ENCODE assay signal across 28 cellular contexts in genomic region chr13:38490657-38491056, GRCh38.
"Had no signal": no experiment of that assay in that cellular context is flagged by ENCODE, and none has a peak within 500 bp of the region (broad histone marks: within the 10 kb centered on the region; RNA-seq: fewer than 3 reads in every experiment).

No MANE protein-coding gene starts in this region.

- DNase-seq: colonic mucosa; cortex of kidney; dermis blood vessel endothelial cell; dorsolateral prefrontal cortex; effector CD4-positive, alpha-beta T cell; effector CD8-positive, alpha-beta T cell; effector memory CD4-positive, alpha-beta T cell; effector memory CD8-positive, alpha-beta T cell; endodermal cell; erythroblast; esophagus squamous epithelium; foreskin fibroblast; foreskin keratinocyte; foreskin melanocyte; gastrocnemius medialis; glutamatergic neuron; head of caudate nucleus; heart left ventricle; heart right ventricle had no signal

- H3K4me1 ChIP-seq: colonic mucosa, esophagus muscularis mucosa, esophagus squamous epithelium, foreskin keratinocyte, gastrocnemius medialis, gastroesophageal sphincter, heart left ventricle, heart right ventricle had no signal

- H3K27ac ChIP-seq: colonic mucosa, coronary artery, dorsolateral prefrontal cortex, epithelial cell of prostate, esophagus muscularis mucosa, esophagus squamous epithelium, foreskin keratinocyte, gastrocnemius medialis, gastroesophageal sphincter, heart left ventricle, heart right ventricle, hepatocyte had no signal

- H3K9me3 ChIP-seq: colonic mucosa, esophagus muscularis mucosa, esophagus squamous epithelium, gastrocnemius medialis, gastroesophageal sphincter, heart left ventricle had no signal

- H2AFZ ChIP-seq: hepatocyte had no signal

- H3K4me2 ChIP-seq: hepatocyte had no signal

- H3K27me3 ChIP-seq: colonic mucosa, esophagus muscularis mucosa, esophagus squamous epithelium, foreskin keratinocyte, gastrocnemius medialis, gastroesophageal sphincter, heart left ventricle, heart right ventricle, hepatocyte had no signal

- FAIRE-seq: endometrium, endothelial cell of umbilical vein, frontal cortex had no signal

- H3K4me3 ChIP-seq: colonic mucosa, coronary artery, dorsolateral prefrontal cortex, esophagus muscularis mucosa, esophagus squamous epithelium, gastrocnemius medialis, gastroesophageal sphincter, heart left ventricle, heart right ventricle, hepatocyte had no signal

- H3K36me3 ChIP-seq: colonic mucosa, esophagus muscularis mucosa, esophagus squamous epithelium, gastrocnemius medialis, gastroesophageal sphincter, heart left ventricle, heart right ventricle had no signal

- ATAC-seq: effector memory CD8-positive, alpha-beta T cell; esophagus mucosa; foreskin keratinocyte; gastrocnemius medialis; gastroesophageal sphincter; heart left ventricle; heart right ventricle had no signal

- H3K79me2 ChIP-seq: hepatocyte had no signal
